ENCODE assay signal across 23 cellular contexts in the genomic region with DNA sequence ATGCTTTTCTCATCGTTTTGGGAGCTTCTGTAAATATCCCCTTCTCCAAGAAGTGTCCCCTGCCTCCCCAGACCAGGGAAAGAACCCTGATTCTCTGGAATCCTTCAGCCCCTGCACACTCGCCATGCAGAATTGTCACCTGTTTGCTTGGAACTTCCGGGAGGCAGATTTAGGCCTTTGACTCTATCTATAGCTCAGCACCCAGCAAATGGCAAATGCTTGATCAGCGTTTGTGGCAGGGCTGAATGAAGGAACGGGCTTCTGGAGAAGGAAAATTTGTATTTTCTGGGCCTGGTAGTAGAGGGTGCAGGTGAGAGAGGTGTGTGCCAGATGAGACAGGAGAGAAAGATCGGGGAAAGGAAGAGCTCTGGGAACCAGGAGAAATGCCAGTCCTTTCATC. TPM values are rescaled to one million over a fixed set of nuclear protein-coding genes. Genes with fewer than 3 reads are reported as not detected.
"Had no signal": no experiment of that assay in that cellular context is flagged by ENCODE, and none has a peak within 500 bp of the region (broad histone marks: within the 10 kb centered on the region; RNA-seq: fewer than 3 reads in every experiment).

No MANE protein-coding gene starts in this region.

- H3K36me3 ChIP-seq: esophagus squamous epithelium, heart right ventricle, suprapubic skin, tibial nerve, uterus had no signal

- H3K4me3 ChIP-seq: esophagus squamous epithelium, heart right ventricle, suprapubic skin, tibial nerve, uterus had no signal

- H3K4me1 ChIP-seq: heart right ventricle, uterus had no signal

- H3K9me3 ChIP-seq: esophagus squamous epithelium, suprapubic skin, uterus had no signal

- DNase-seq: activated CD4-positive, alpha-beta memory T cell treated with anti-CD3 and anti-CD28 coated beads for 36 hours; activated CD4-positive, alpha-beta T cell treated with anti-CD3 and anti-CD28 coated beads, Interleukin-2, amount 10 ng/mL, durations not matched to agents 24 days and 14 days; activated CD4-positive, CD25-positive, alpha-beta regulatory T cell treated with anti-CD3 and anti-CD28 coated beads, Interleukin-2, amount 50 U/mL, for 72 hours; activated CD8-positive, alpha-beta memory T cell treated with anti-CD3 and anti-CD28 coated beads, Interleukin-2, amount 50 U/mL, for 48 hours; activated gamma-delta T cell treated with Interleukin-2 at 50 U/mL for 16 hours; activated T-cell treated with anti-CD3 and anti-CD28 coated beads, Interleukin-2, amount 50 U/mL, for 4 hours; dermis blood vessel endothelial cell; effector CD4-positive, alpha-beta T cell; esophagus squamous epithelium; foreskin melanocyte; heart right ventricle; naive thymus-derived CD8-positive, alpha-beta T cell; small intestine; stimulated activated CD4-positive, alpha-beta T cell treated with anti-CD3 and anti-CD28 coated beads, Interleukin-1b, Interleukin-23, amount 100 ng/mL, for 48 hours; stimulated activated naive CD4-positive, alpha-beta T cell; T-helper 2 cell had no signal

- H3K27ac ChIP-seq: epithelial cell of prostate, esophagus squamous epithelium, heart right ventricle, suprapubic skin, tibial nerve, uterus had no signal

- H3K27me3 ChIP-seq: uterus had no signal

RNA-seq across cellular contexts. Expression of a gene that starts 18.3 kb away (rescaled TPM):
- total RNA-seq: activated CD4-positive, alpha-beta memory T cell treated with anti-CD3 and anti-CD28 coated beads for 36 hours; activated CD4-positive, alpha-beta T cell treated with anti-CD3 and anti-CD28 coated beads, Interleukin-2, amount 10 ng/mL, durations not matched to agents 24 days and 14 days; activated CD8-positive, alpha-beta memory T cell treated with anti-CD3 and anti-CD28 coated beads for 36 hours; activated T-helper 17 cell treated with anti-CD3 and anti-CD28 coated beads, Interleukin-2, amount 50 U/mL, for 72 hours; dermis blood vessel endothelial cell; glomerular endothelial cell; naive thymus-derived CD8-positive, alpha-beta T cell had no signal
- polyA plus RNA-seq: naive thymus-derived CD8-positive, alpha-beta T cell had no signal
